In the genomic region with DNA sequence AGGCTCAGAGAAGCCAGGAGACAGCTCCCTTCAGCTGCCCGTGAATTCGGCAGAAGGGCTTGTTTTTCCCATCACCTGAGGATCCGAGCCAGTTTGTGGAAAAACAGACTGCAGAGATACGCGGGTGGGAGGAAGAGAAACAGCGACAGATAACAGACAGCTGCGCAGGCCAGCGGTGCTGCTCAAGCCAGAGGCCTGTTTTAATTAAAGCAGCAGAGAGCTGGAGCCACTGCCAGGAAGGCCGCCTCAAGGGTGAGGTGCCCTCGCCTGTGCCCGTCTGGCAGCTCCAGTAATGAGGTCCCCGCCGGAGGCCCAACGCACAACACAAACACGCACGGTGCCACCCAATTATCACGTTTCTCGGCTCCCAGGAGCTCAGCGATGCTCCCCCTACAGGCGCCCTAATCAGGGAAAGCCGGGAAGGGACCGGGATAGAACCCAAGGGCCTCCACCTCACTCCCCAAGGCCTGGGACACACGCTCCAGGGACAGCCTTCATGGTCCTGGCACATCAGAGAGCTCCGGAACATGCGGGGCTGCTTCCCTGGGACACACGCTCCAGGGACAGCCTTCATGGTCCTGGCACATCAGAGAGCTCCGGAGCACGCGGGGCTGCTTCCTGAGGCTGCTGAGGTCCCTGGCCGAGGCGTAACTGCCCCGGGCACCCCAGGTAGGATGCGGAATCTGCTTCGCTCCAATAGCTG, we compare ENCODE assay signal across 10 cellular contexts.
DNase-seq lines count a peak whose midpoint lies in the region; FAIRE-seq and TF ChIP-seq lines count a peak whose summit lies in the region.
"Had no signal": no experiment of that assay in that cellular context is flagged by ENCODE, and none has a peak within 500 bp of the region (broad histone marks: within the 10 kb centered on the region; RNA-seq: fewer than 3 reads in every experiment).

No MANE protein-coding gene starts in this region.

- H3K4me1 Mint-ChIP-seq in mesothelial cell of epicardium: no peaks in the 10 kb centered on the region

- TF ChIP-seq CTCF in foreskin fibroblast (IDR thresholded peaks at IDR 0.05; ENCODE audit: low read depth, low read length): peak; percentile 34
- TF ChIP-seq CTCF in mesothelial cell of epicardium (IDR thresholded peaks at IDR 0.05; ENCODE audit: unreplicated experiment): no peak

- no peaks in the 10 kb centered on the region for H3K27me3 Mint-ChIP-seq in mesothelial cell of epicardium (ENCODE audit: low read depth)
- H3K27me3 Mint-ChIP-seq: activated naive CD8-positive, alpha-beta T cell treated with anti-CD3 and anti-CD28 coated beads, Interleukin-2, amount 10 ng/mL, durations not matched to agents 7 days and 5 days had no signal

- no peak for TF ChIP-seq POLR2A in H54 (IDR thresholded peaks at IDR 0.05; ENCODE audit: low read depth, low read length)

- peak; percentile 7 for DNase-seq in activated CD4-positive, CD25-positive, alpha-beta regulatory T cell treated with anti-CD3 and anti-CD28 coated beads, Interleukin-2, amount 50 U/mL, for 72 hours
- no peak for DNase-seq in activated CD4-positive, CD25-positive, alpha-beta regulatory T cell (lab: John Stamatoyannopoulos, UW)
- DNase-seq in foreskin fibroblast: peak; percentile 29 to 62
- no peak for DNase-seq in mesothelial cell of epicardium (ENCODE audit: low spot score in 2 of 2, unreplicated experiment in 2 of 2)
- DNase-seq in urothelium cell line (ENCODE audit: low spot score): no peak
- DNase-seq in H54 (ENCODE audit: insufficient read length, low spot score): no peak
- no peak for DNase-seq in cerebellar nuclear complex (lab: John Stamatoyannopoulos, UW)
- no peak for DNase-seq in CD1c-positive myeloid dendritic cell (ENCODE audit: extremely low spot score)
- DNase-seq: activated naive CD8-positive, alpha-beta T cell treated with anti-CD3 and anti-CD28 coated beads, Interleukin-2, amount 10 ng/mL, durations not matched to agents 7 days and 5 days; OCI-M1 had no signal

- peaks cover 7% of the 10 kb centered on the region for H3K9me3 Mint-ChIP-seq in mesothelial cell of epicardium

- H3K4me3 Mint-ChIP-seq in mesothelial cell of epicardium: no peak overlapping the region
- H3K4me3 Mint-ChIP-seq: activated naive CD8-positive, alpha-beta T cell treated with anti-CD3 and anti-CD28 coated beads, Interleukin-2, amount 10 ng/mL, durations not matched to agents 7 days and 5 days had no signal

- peaks cover 9% of the 10 kb centered on the region for H3K36me3 Mint-ChIP-seq in mesothelial cell of epicardium

- FAIRE-seq in urothelium cell line (lab: Jason Lieb, UNC) (peak; percentile 35), H54 (lab: Jason Lieb, UNC) (no peak)

- H3K4me3 ChIP-seq in foreskin fibroblast (ENCODE audit: low read depth in 1 of 2, low read length in 2 of 2): peak overlapping the region in 1 of 2 donors; percentile 8

- peak overlapping the region; percentile 53 for H3K27ac Mint-ChIP-seq in mesothelial cell of epicardium
- H3K27ac Mint-ChIP-seq: activated naive CD8-positive, alpha-beta T cell treated with anti-CD3 and anti-CD28 coated beads, Interleukin-2, amount 10 ng/mL, durations not matched to agents 7 days and 5 days had no signal

Comparison
In these comparisons a context has a peak if more than half of its experiments do, and no peak if none do; other contexts are left out.
1. DNase-seq: peak in activated CD4-positive, CD25-positive, alpha-beta regulatory T cell treated with anti-CD3 and anti-CD28 coated beads, Interleukin-2, amount 50 U/mL, for 72 hours (single experiment) and foreskin fibroblast (2 of 2); none in activated CD4-positive, CD25-positive, alpha-beta regulatory T cell (0 of 4), mesothelial cell of epicardium (0 of 2), urothelium cell line (single experiment), H54 (single experiment), cerebellar nuclear complex (0 of 2) and CD1c-positive myeloid dendritic cell (single experiment).